In the genomic region with DNA sequence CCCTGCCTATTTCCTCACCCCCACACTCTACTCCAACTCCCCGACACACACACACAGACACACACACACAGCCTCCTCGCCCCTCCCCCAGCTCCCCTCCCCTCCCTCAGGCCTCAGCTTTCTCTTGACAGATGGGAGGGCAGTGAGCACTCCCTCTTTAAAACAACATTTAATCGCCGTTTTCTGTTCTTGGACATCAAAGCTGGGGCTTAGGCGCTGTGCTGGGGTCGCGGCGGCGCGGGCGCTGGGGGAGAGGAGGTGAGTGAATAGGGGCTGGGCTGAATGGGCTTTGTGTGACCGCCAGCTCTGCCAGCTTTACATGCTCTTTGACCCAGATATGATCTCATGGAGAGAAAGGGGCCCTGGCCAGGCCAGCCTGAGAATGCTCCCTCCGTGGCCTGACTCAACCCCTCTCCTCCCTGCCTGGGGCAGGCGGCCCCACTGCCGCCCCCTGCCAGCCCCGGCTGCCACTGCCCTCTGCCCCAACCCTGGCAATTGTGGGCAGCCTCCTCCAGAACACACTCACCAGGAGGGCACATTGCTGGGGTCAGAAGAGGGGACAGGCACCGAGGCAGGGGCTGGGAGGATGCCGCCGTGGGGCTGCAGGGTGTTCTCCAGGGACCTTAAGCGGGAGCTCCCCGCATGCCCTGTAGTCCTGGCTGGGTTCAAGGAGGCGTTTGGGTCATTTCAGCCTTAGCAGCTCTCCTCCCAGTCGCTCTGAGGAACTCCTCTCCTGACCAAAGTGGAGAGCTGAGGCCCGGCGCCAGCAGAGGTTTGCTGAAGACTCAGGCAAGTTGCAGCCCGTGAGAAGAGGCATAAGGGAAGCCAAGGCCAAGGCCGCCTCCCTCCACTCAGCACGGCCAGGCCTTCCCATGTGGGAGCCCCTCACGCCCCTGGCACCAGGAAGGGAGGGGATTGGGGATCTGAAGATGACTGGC, we compare ENCODE assay signal across 1 cellular context.
TF ChIP-seq lines count a peak whose summit lies in the region.

No MANE protein-coding gene starts in this region.

TF ChIP-seq in HEK293, 187 proteins besides CTCF, POLR2A, EP300 and RAD21 (continued from another document):
- TF ChIP-seq ZIC2 (tag by site-specific recombination; IDR thresholded peaks at IDR 0.05) (peak; percentile 26; the same call in 1 of the 2 replicates), ZBTB7A (tag by site-specific recombination; IDR thresholded peaks at IDR 0.05; ENCODE audit: low read depth) (no peak), ZNF571 (tag by site-specific recombination; IDR thresholded peaks at IDR 0.05) (no peak), GLIS2 (tag by site-specific recombination; IDR thresholded peaks at IDR 0.05) (peak; percentile 32; the same call in 1 of the 2 replicates), ZNF664 (tag by site-specific recombination; IDR thresholded peaks at IDR 0.05) (no peak), ZNF174 (tag by site-specific recombination; IDR thresholded peaks at IDR 0.05) (no peak), EGR2 (tag by site-specific recombination; IDR thresholded peaks at IDR 0.05; ENCODE audit: low read depth) (peak; percentile 31; the same call in 1 of the 2 replicates), ZNF398 (tag by site-specific recombination; IDR thresholded peaks at IDR 0.05) (peak; percentile 64), WT1 (tag by site-specific recombination; IDR thresholded peaks at IDR 0.05) (peak; percentile 63), ZNF48 (tag by site-specific recombination; IDR thresholded peaks at IDR 0.05) (no peak), ELK4 (IDR thresholded peaks at IDR 0.05; ENCODE audit: borderline replicate concordance, low read depth, low read length) (no peak), ZNF660 (tag by site-specific recombination; IDR thresholded peaks at IDR 0.05) (no peak), ZBTB20 (tag by site-specific recombination; IDR thresholded peaks at IDR 0.05) (no peak), ZFP69B (tag by site-specific recombination; IDR thresholded peaks at IDR 0.05) (no peak)
- TF ChIP-seq, protein P1, sequence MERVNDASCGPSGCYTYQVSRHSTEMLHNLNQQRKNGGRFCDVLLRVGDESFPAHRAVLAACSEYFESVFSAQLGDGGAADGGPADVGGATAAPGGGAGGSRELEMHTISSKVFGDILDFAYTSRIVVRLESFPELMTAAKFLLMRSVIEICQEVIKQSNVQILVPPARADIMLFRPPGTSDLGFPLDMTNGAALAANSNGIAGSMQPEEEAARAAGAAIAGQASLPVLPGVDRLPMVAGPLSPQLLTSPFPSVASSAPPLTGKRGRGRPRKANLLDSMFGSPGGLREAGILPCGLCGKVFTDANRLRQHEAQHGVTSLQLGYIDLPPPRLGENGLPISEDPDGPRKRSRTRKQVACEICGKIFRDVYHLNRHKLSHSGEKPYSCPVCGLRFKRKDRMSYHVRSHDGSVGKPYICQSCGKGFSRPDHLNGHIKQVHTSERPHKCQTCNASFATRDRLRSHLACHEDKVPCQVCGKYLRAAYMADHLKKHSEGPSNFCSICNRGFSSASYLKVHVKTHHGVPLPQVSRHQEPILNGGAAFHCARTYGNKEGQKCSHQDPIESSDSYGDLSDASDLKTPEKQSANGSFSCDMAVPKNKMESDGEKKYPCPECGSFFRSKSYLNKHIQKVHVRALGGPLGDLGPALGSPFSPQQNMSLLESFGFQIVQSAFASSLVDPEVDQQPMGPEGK (tag by site-specific recombination; IDR thresholded peaks at IDR 0.05) = no peak
- TF ChIP-seq, protein P2, sequence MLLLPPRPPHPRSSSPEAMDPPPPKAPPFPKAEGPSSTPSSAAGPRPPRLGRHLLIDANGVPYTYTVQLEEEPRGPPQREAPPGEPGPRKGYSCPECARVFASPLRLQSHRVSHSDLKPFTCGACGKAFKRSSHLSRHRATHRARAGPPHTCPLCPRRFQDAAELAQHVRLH (tag by site-specific recombination; IDR thresholded peaks at IDR 0.05) = no peak
TF ChIP-seq in HEK293: peak in this region for 6.
